8 cellular contexts compared by ENCODE assay signal in the genomic region with DNA sequence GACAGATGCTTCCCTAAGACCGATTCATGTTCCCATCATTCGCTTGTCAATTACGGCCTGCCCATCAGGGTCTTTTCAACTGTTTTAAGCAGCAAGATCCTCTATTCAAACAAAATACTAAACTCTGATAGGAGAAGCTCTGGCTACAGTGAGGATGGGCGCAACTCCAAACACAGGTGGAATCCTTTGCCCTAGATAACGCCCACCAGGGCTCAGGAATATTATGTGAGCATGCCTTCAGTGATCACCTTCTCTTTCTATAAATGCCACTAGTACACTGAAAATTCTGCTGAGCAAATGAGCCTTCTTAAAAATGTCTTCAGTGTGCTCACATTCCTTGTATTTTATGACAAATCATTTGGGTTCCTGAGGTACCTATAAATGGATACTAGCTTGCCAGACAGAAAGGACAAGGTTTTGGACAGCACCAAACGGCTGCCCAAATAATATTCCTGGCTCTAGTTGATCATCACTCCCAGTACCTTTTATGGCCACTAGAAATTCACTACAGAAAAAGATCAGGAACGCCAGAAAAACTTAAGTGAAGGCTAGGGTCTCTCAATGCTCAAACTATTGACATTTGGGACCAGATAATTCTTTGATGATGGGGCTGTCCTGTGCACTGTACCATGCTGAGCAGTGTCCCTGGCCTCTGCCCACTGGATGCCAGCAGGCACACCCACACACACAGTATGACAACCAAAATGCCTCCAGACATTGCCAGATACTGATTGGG. TPM values are rescaled to one million over a fixed set of nuclear protein-coding genes. Genes with fewer than 3 reads are reported as not detected.
DNase-seq lines count a peak whose midpoint lies in the region; ATAC-seq and TF ChIP-seq lines count a peak whose summit lies in the region.

No MANE protein-coding gene starts in this region.

- TF ChIP-seq CTCF in AG10803 (conservative IDR thresholded peaks at IDR 0.05; ENCODE audit: low read length) (peak; percentile 37), HL-60 (IDR thresholded peaks at IDR 0.05; ENCODE audit: insufficient read depth, low read length) (no peak), brain microvascular endothelial cell (IDR thresholded peaks at IDR 0.05; ENCODE audit: low read depth, low read length, missing control alignments) (peak; percentile 12)

- DNase-seq in AG10803 (ENCODE audit: low read depth) (no peak), HL-60 (ENCODE audit: low read depth in 1 of 2, low spot score in 1 of 2) (no peak), brain microvascular endothelial cell (no peak), naive B cell (no peak), amygdala (lab: John Stamatoyannopoulos, UW) (no peak), NCI-H2196 (lab: John Stamatoyannopoulos, UW; ENCODE audit: unreplicated experiment) (no peak), NCI-H1694 (lab: John Stamatoyannopoulos, UW) (no peak)

- peaks cover 46% of the 10 kb centered on the region for H3K36me3 ChIP-seq in brain microvascular endothelial cell (replicated peaks)

- peak overlapping the region; percentile 62 for H3K27ac ChIP-seq in HL-60 (replicated peaks)
- H3K27ac ChIP-seq in brain microvascular endothelial cell, result no peak overlapping the region

- no peaks in the 10 kb centered on the region for H3K27me3 Mint-ChIP-seq in naive B cell

- peaks cover 35 to 90% (median 68%) of the 10 kb centered on the region in 3 donors for H3K4me1 Mint-ChIP-seq in naive B cell

- H3K4me3 ChIP-seq in AG10803 (ENCODE audit: low read length) (peak overlapping the region; percentile 32), HL-60 (replicated peaks; ENCODE audit: insufficient read depth, low read length) (peak overlapping the region; percentile 39), brain microvascular endothelial cell (ENCODE audit: low read depth, low read length) (no peak overlapping the region)

- no peaks in the 10 kb centered on the region for H3K9me3 Mint-ChIP-seq in naive B cell

- H3K27me3 ChIP-seq in HL-60 (ENCODE audit: insufficient read depth, poor library complexity, severe bottlenecking) (no peaks in the 10 kb centered on the region), brain microvascular endothelial cell (replicated peaks) (no peaks in the 10 kb centered on the region)

- peaks cover 17 to 18% of the 10 kb centered on the region in 2 donors for H3K36me3 Mint-ChIP-seq in naive B cell

- ATAC-seq in naive B cell (ENCODE audit: low read depth in 2 of 2) (no peak), GM18511 (IDR thresholded peaks at IDR 0.05; ENCODE audit: unreplicated experiment) (no peak)

- H3K4me3 Mint-ChIP-seq in naive B cell, result peak overlapping the region; percentile 47 to 84 (median 66)

- in situ Hi-C loops in brain microvascular endothelial cell (cut with HindIII; ENCODE audit: low pct_ligation_motif_present, low sequenced_read_pairs), result loop anchor here (25.0 kb wide), 1 partner anchor 307 kb away; no protein-coding TSS in a partner anchor

- H3K27ac Mint-ChIP-seq in naive B cell, result peak overlapping the region; percentile 39 to 97 (median 92)

RNA-seq across cellular contexts. Expression of a gene that starts 13.1 kb away (rescaled TPM):
- 10 to 100 TPM in 5 of 6 donors, 1 to 10 TPM in 1; 8.8 to 31.0 (median 24.7) TPM for polyA plus RNA-seq in naive B cell (ENCODE audit: low read depth in 6 of 6)
